Comparison of ENCODE assay signal across 10 cellular contexts in the genomic region with DNA sequence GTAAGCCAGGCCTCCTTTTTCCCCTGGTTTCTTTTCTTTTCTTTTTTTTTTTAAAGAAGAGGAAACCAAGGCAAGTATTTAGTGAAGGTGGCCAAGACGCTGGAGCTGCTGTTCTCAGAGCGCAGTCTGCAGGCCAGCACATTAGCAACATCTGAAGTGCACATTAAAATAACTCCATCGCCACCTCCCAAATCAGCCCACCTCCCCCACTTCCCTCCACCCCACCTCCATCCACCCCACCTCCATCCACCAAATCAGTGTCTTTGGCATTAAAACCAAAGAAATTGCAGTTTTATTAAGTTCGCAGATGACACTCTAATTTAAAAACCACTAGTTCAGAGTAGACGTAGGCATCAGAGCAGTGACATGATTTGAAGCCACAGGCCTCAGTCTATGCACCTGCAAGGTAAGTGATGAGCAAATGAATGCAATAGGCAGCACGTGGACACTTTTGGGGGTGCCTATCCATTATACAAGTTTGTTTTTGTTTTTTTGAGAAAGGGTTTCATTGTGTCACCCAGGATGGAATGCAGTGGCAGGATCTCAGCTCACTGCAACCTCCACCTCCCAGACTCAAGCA.
DNase-seq lines count a peak whose midpoint lies in the region; ATAC-seq and TF ChIP-seq lines count a peak whose summit lies in the region.
"Had no signal": no experiment of that assay in that cellular context is flagged by ENCODE, and none has a peak within 500 bp of the region (broad histone marks: within the 10 kb centered on the region; RNA-seq: fewer than 3 reads in every experiment).

No MANE protein-coding gene starts in this region.

- no peaks in the 10 kb centered on the region for H3K27me3 Mint-ChIP-seq in activated CD4-positive, alpha-beta T cell treated with anti-CD3 and anti-CD28 coated beads for 36 hours
- H3K27me3 Mint-ChIP-seq in activated CD4-positive, alpha-beta T cell treated with anti-CD3 and anti-CD28 coated beads, Interleukin-2, amount 10 ng/mL, durations not matched to agents 24 days and 14 days: peaks cover 2% of the 10 kb centered on the region
- H3K27me3 Mint-ChIP-seq in stimulated activated naive CD8-positive, alpha-beta T cell treated with anti-CD3 and anti-CD28 coated beads, Interleukin-15, amount 100 ng/mL, for 72 hours: peaks cover 11% of the 10 kb centered on the region

- peak overlapping the region; percentile 85 for H3K4me2 ChIP-seq in fibroblast of lung (ENCODE audit: extremely low read depth, insufficient read depth, low read length)

- no peaks in the 10 kb centered on the region for H3K9me3 ChIP-seq in fibroblast of lung (ENCODE audit: control insufficient read depth, insufficient read depth, low read depth, low read length)
- H3K9me3 ChIP-seq: testis had no signal

- H3K36me3 ChIP-seq in fibroblast of lung (ENCODE audit: control insufficient read depth, insufficient read depth, low read length): no peaks in the 10 kb centered on the region

- no peak overlapping the region for H2AFZ ChIP-seq in fibroblast of lung (ENCODE audit: low read length)

- peak; percentile 11 for ATAC-seq in activated CD4-positive, alpha-beta T cell treated with anti-CD3 and anti-CD28 coated beads for 36 hours
- peak; percentile 27 for ATAC-seq in stimulated activated naive CD8-positive, alpha-beta T cell treated with anti-CD3 and anti-CD28 coated beads, Interleukin-15, amount 100 ng/mL, for 72 hours

- peaks cover 10% of the 10 kb centered on the region for H3K4me1 ChIP-seq in fibroblast of lung (ENCODE audit: control insufficient read depth, extremely low read depth, insufficient read depth, low read length)
- H3K4me1 ChIP-seq: testis had no signal

- no peaks in the 10 kb centered on the region for H4K20me1 ChIP-seq in fibroblast of lung (ENCODE audit: control insufficient read depth, extremely low read depth, insufficient read depth, low read length)

- intact Hi-C loops in activated CD4-positive, alpha-beta T cell treated with anti-CD3 and anti-CD28 coated beads for 36 hours (cut with DNase I, micrococcal nuclease): loop anchor here in 1 of 2 experiments (5.0 to 10.0 kb wide), 3 partner anchors 419 to 631 kb away; partner anchors contain the start of gene FBXW7
- intact Hi-C loops in activated CD4-positive, alpha-beta T cell treated with anti-CD3 and anti-CD28 coated beads, Interleukin-2, amount 10 ng/mL, durations not matched to agents 24 days and 14 days (cut with micrococcal nuclease): loop anchor here (1.0 to 10.0 kb wide), 4 partner anchors 12 to 1231 kb away; no protein-coding TSS in a partner anchor

- POLR2A ChIA-PET in activated CD4-positive, alpha-beta T cell treated with anti-CD3 and anti-CD28 coated beads for 36 hours (lab: Charles Lee): interaction anchor here (0.6 to 1.3 kb wide), 2 partner anchors 20 to 31 kb away, joined by 3 to 4 read pairs; no protein-coding TSS in a partner anchor
- POLR2A ChIA-PET in RWPE1 (lab: Yijun Ruan, JAX; ENCODE audit: low non-redundant PET): no interaction called here

- DNase-seq in activated CD4-positive, alpha-beta T cell treated with anti-CD3 and anti-CD28 coated beads for 36 hours: no peak
- DNase-seq in activated CD4-positive, alpha-beta T cell treated with anti-CD3 and anti-CD28 coated beads, Interleukin-2, amount 10 ng/mL, durations not matched to agents 24 days and 14 days: no peak
- DNase-seq in RWPE1 (ENCODE audit: low spot score) (no peak), fibroblast of lung (ENCODE audit: low read depth in 2 of 2) (no peak), 8988T (no peak), NCI-H69 (lab: John Stamatoyannopoulos, UW) (no peak), germinal center (ENCODE audit: low spot score) (no peak)
- no peak for DNase-seq in stimulated activated naive CD8-positive, alpha-beta T cell treated with anti-CD3 and anti-CD28 coated beads, Interleukin-15, amount 100 ng/mL, for 72 hours
- DNase-seq: posterior cingulate gyrus, testis had no signal

- CTCF ChIA-PET in activated CD4-positive, alpha-beta T cell treated with anti-CD3 and anti-CD28 coated beads for 36 hours (lab: Charles Lee): interaction anchor here (0.6 to 10.2 kb wide), 6 partner anchors 11 to 317 kb away, joined by 3 to 108 read pairs (median 8); no protein-coding TSS in a partner anchor
- CTCF ChIA-PET in RWPE1 (lab: Yijun Ruan, JAX): interaction anchor here (0.6 to 0.9 kb wide), 3 partner anchors 10 to 1628 kb away, joined by 4 to 6 read pairs (median 5); partner anchors contain the start of gene LRAT

- H3K36me3 Mint-ChIP-seq in activated CD4-positive, alpha-beta T cell treated with anti-CD3 and anti-CD28 coated beads for 36 hours (ENCODE audit: low read depth): no peaks in the 10 kb centered on the region
- no peaks in the 10 kb centered on the region for H3K36me3 Mint-ChIP-seq in activated CD4-positive, alpha-beta T cell treated with anti-CD3 and anti-CD28 coated beads, Interleukin-2, amount 10 ng/mL, durations not matched to agents 24 days and 14 days (ENCODE audit: low read depth)

- H3K9ac ChIP-seq in fibroblast of lung (ENCODE audit: insufficient read depth, low read length): no peak overlapping the region

- H3K27ac ChIP-seq in RWPE1 (peak overlapping the region; percentile 67), fibroblast of lung (ENCODE audit: insufficient read depth, low read length) (no peak overlapping the region)
- H3K27ac ChIP-seq: testis had no signal

- peak overlapping the region in 1 of 4 experiments; percentile 35 for H3K4me3 ChIP-seq in fibroblast of lung (replicated peaks in 1 of 4; ENCODE audit: control extremely low read depth in 1 of 4, insufficient read depth in 1 of 4, low read depth in 3 of 4, low read length in 4 of 4)
- H3K4me3 ChIP-seq: testis had no signal

- H3K4me1 Mint-ChIP-seq in activated CD4-positive, alpha-beta T cell treated with anti-CD3 and anti-CD28 coated beads for 36 hours: peaks cover 2% of the 10 kb centered on the region
- peaks cover 9% of the 10 kb centered on the region for H3K4me1 Mint-ChIP-seq in activated CD4-positive, alpha-beta T cell treated with anti-CD3 and anti-CD28 coated beads, Interleukin-2, amount 10 ng/mL, durations not matched to agents 24 days and 14 days
- H3K4me1 Mint-ChIP-seq in stimulated activated naive CD8-positive, alpha-beta T cell treated with anti-CD3 and anti-CD28 coated beads, Interleukin-15, amount 100 ng/mL, for 72 hours: no peaks in the 10 kb centered on the region

- H3K27ac Mint-ChIP-seq in activated CD4-positive, alpha-beta T cell treated with anti-CD3 and anti-CD28 coated beads for 36 hours: no peak overlapping the region
- no peak overlapping the region for H3K27ac Mint-ChIP-seq in activated CD4-positive, alpha-beta T cell treated with anti-CD3 and anti-CD28 coated beads, Interleukin-2, amount 10 ng/mL, durations not matched to agents 24 days and 14 days
- peak overlapping the region in 1 of 2 donors; percentile 91 for H3K27ac Mint-ChIP-seq in stimulated activated naive CD8-positive, alpha-beta T cell treated with anti-CD3 and anti-CD28 coated beads, Interleukin-15, amount 100 ng/mL, for 72 hours

- H3K79me2 ChIP-seq in fibroblast of lung (ENCODE audit: control insufficient read depth, insufficient read depth, low read length): no peaks in the 10 kb centered on the region

- H3K4me3 Mint-ChIP-seq in activated CD4-positive, alpha-beta T cell treated with anti-CD3 and anti-CD28 coated beads for 36 hours: no peak overlapping the region
- no peak overlapping the region for H3K4me3 Mint-ChIP-seq in activated CD4-positive, alpha-beta T cell treated with anti-CD3 and anti-CD28 coated beads, Interleukin-2, amount 10 ng/mL, durations not matched to agents 24 days and 14 days
- no peak overlapping the region for H3K4me3 Mint-ChIP-seq in stimulated activated naive CD8-positive, alpha-beta T cell treated with anti-CD3 and anti-CD28 coated beads, Interleukin-15, amount 100 ng/mL, for 72 hours

- H3K27me3 ChIP-seq in fibroblast of lung (ENCODE audit: control insufficient read depth, insufficient read depth, low read length): no peaks in the 10 kb centered on the region
- H3K27me3 ChIP-seq: testis had no signal

- no peaks in the 10 kb centered on the region for H3K9me3 Mint-ChIP-seq in activated CD4-positive, alpha-beta T cell treated with anti-CD3 and anti-CD28 coated beads for 36 hours (ENCODE audit: low read depth)
- H3K9me3 Mint-ChIP-seq in activated CD4-positive, alpha-beta T cell treated with anti-CD3 and anti-CD28 coated beads, Interleukin-2, amount 10 ng/mL, durations not matched to agents 24 days and 14 days: no peaks in the 10 kb centered on the region
- no peaks in the 10 kb centered on the region for H3K9me3 Mint-ChIP-seq in stimulated activated naive CD8-positive, alpha-beta T cell treated with anti-CD3 and anti-CD28 coated beads, Interleukin-15, amount 100 ng/mL, for 72 hours

- TF ChIP-seq CTCF in RWPE1 (conservative IDR thresholded peaks at IDR 0.05; ENCODE audit: low read depth) (no peak), fibroblast of lung (conservative IDR thresholded peaks at IDR 0.05 in 1 of 2, IDR thresholded peaks at IDR 0.05 in 1 of 2; ENCODE audit: low read depth in 1 of 2, low read length in 2 of 2) (no peak)
